ENCODE assay signal across 20 cellular contexts in genomic region chr1:25579947-25580309, GRCh38. TPM values are rescaled to one million over a fixed set of nuclear protein-coding genes. Genes with fewer than 3 reads are reported as not detected.
DNase-seq lines count a peak whose midpoint lies in the region; TF ChIP-seq lines count a peak whose summit lies in the region.
"Had no signal": no experiment of that assay in that cellular context is flagged by ENCODE, and none has a peak within 500 bp of the region (broad histone marks: within the 10 kb centered on the region; RNA-seq: fewer than 3 reads in every experiment).

No MANE protein-coding gene starts in this region.

- peaks cover 3% of the 10 kb centered on the region for H3K4me1 ChIP-seq in BE2C

- H3K4me3 ChIP-seq in BE2C (ENCODE audit: low read depth, low read length): no peak overlapping the region; the same call in 1 of the 2 replicates
- H3K4me3 ChIP-seq in MG63: no peak overlapping the region
- H3K4me3 ChIP-seq: GM23248, K562 had no signal

- peaks cover 20% of the 10 kb centered on the region for H3K4me1 Mint-ChIP-seq in glutamatergic neuron (ENCODE audit: low read depth, unreplicated experiment)

- H3K9me3 Mint-ChIP-seq in glutamatergic neuron (ENCODE audit: unreplicated experiment): peaks cover 3% of the 10 kb centered on the region

- peaks cover 6% of the 10 kb centered on the region for H3K36me3 Mint-ChIP-seq in glutamatergic neuron (ENCODE audit: unreplicated experiment)

- H3K9me3 ChIP-seq in BE2C (no peaks in the 10 kb centered on the region), MG63 (no peaks in the 10 kb centered on the region)

- peak overlapping the region; percentile 89 for H3K27ac Mint-ChIP-seq in glutamatergic neuron (ENCODE audit: unreplicated experiment)
- H3K27ac Mint-ChIP-seq: H9 had no signal

- no peaks in the 10 kb centered on the region for H3K36me3 ChIP-seq in BE2C
- H3K36me3 ChIP-seq in MG63: no peaks in the 10 kb centered on the region

- DNase-seq in BE2C (peak; percentile 24), NCI-H524 (lab: John Stamatoyannopoulos, UW) (peak; percentile 57 to 74), glutamatergic neuron (no peak), retina (peak; percentile 37), MG63 (no peak)
- DNase-seq in stimulated activated CD4-positive, alpha-beta T cell treated with anti-CD3 and anti-CD28 coated beads, Interleukin-4, amount 100 ng/mL, for 4 hours: no peak
- no peak for DNase-seq in activated CD4-positive, alpha-beta T cell treated with anti-CD3 and anti-CD28 coated beads for 48 hours
- DNase-seq: Calu3, GM23248, H9, NCI-H1105 treated with DMSO at 0.1 percent for 48 hours, NCI-H146, NCI-H2081, NCI-H345, NCI-H510A treated with DMSO at 0.1 percent for 48 hours, NCI-H774, SIG-M5 had no signal

- TF ChIP-seq CTCF in BE2C (IDR thresholded peaks at IDR 0.05; ENCODE audit: low read depth, low read length): no peak
- no peak for TF ChIP-seq CTCF in glutamatergic neuron (IDR thresholded peaks at IDR 0.05; ENCODE audit: partially characterized antibody, unreplicated experiment)

- H3K27me3 ChIP-seq in BE2C (no peaks in the 10 kb centered on the region), MG63 (no peaks in the 10 kb centered on the region)

- peaks cover 8% of the 10 kb centered on the region for H3K27me3 Mint-ChIP-seq in glutamatergic neuron (ENCODE audit: unreplicated experiment)

- peak overlapping the region; percentile 34 for H3K4me3 Mint-ChIP-seq in glutamatergic neuron (ENCODE audit: unreplicated experiment)
- H3K4me3 Mint-ChIP-seq: H9 had no signal

RNA-seq across cellular contexts. Expression of gene LDLRAP1, which starts 36.5 kb away (rescaled TPM):
- polyA plus RNA-seq in BE2C (2012; ENCODE audit: insufficient read depth, insufficient read length, low read depth): 2.6 TPM
- 2.4 TPM for total RNA-seq in glutamatergic neuron (ENCODE audit: unreplicated experiment)
- 7.8 and 13.3 TPM in 2 replicates for total RNA-seq in MG63 (2014; rRNA removed; shearing (Covaris generic); ENCODE audit: low replicate concordance)

RNA-seq across cellular contexts. Expression of gene MAN1C1, which starts 36.7 kb away (rescaled TPM):
- polyA plus RNA-seq in BE2C (2012; ENCODE audit: insufficient read depth, insufficient read length, low read depth): 0.88 TPM
- total RNA-seq in glutamatergic neuron (ENCODE audit: unreplicated experiment): 5.4 TPM
- 0.26 TPM in 1 of 2 replicates, not detected in the other for total RNA-seq in MG63 (2014; rRNA removed; shearing (Covaris generic); ENCODE audit: low replicate concordance)
- total RNA-seq: HT1080, MCF 10A had no signal

Comparison
In these comparisons a context has a peak if more than half of its experiments do, and no peak if none do; other contexts are left out.
1. DNase-seq: peak in BE2C (single experiment), NCI-H524 (2 of 2) and retina (single experiment); none in glutamatergic neuron (single experiment), stimulated activated CD4-positive, alpha-beta T cell treated with anti-CD3 and anti-CD28 coated beads, Interleukin-4, amount 100 ng/mL, for 4 hours (0 of 2), activated CD4-positive, alpha-beta T cell treated with anti-CD3 and anti-CD28 coated beads for 48 hours (single experiment) and MG63 (single experiment).